In the genomic region with DNA sequence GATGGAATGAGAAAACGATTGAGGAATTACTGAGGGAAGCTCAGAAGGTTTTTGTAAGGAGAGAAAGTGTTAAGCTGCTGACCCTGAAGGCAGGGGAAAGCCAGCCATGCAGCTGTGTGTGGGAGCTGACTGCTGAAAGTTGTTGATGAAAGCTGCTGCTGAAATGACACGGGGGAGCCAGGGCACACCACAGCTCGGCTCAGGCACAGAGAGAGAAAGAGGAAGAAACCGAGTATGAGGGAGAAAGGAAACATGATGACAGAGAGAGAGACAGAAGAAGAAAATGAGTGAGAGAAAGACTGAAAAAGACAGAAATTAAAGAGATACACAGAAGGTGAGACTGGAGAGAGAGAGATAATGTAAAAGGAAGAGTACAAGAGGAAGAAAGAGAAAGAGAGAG, we compare ENCODE assay signal across 12 cellular contexts.
DNase-seq lines count a peak whose midpoint lies in the region; ATAC-seq and TF ChIP-seq lines count a peak whose summit lies in the region.
"Had no signal": no experiment of that assay in that cellular context is flagged by ENCODE, and none has a peak within 500 bp of the region (broad histone marks: within the 10 kb centered on the region; RNA-seq: fewer than 3 reads in every experiment).

No MANE protein-coding gene starts in this region.

- no peaks in the 10 kb centered on the region for H3K27me3 Mint-ChIP-seq in chondrocyte (ENCODE audit: low read depth)

- ATAC-seq in GM19395 (IDR thresholded peaks at IDR 0.05; ENCODE audit: unreplicated experiment) (peak; percentile 52), HG02973 (IDR thresholded peaks at IDR 0.05; ENCODE audit: unreplicated experiment) (peak; percentile 46)

- no TSS peak for BruUV-seq in OCI-LY7 (replicated peaks; lab: Mats Ljungman, UMichigan)

- CTCF ChIA-PET in OCI-LY7 (lab: Charles Lee; ENCODE audit: unreplicated experiment), result no interaction called here

- H3K9me3 ChIP-seq in ovary, result no peaks in the 10 kb centered on the region
- no peaks in the 10 kb centered on the region for H3K9me3 ChIP-seq in ascending aorta
- H3K9me3 ChIP-seq in OCI-LY7 (ENCODE audit: low read length), result no peaks in the 10 kb centered on the region
- H3K9me3 ChIP-seq: upper lobe of left lung had no signal

- H3K4me3 ChIP-seq in ovary (no peak overlapping the region), ascending aorta (no peak overlapping the region), OCI-LY7 (ENCODE audit: low read depth, low read length, poor library complexity, severe bottlenecking) (no peak overlapping the region)
- H3K4me3 ChIP-seq: upper lobe of left lung had no signal

- H3K4me2 ChIP-seq in OCI-LY7 (ENCODE audit: low read length), result no peak overlapping the region

- 0 to 1% (median 1%) methylated on average over 4 of the region's 4 CpGs for WGBS in ovary, 3 donors

- DNase-seq in chondrocyte (ENCODE audit: low spot score) (no peak), ovary (peak; percentile 29 to 71 (median 56)), GM13977 (ENCODE audit: low spot score) (no peak), NCI-H748 (lab: John Stamatoyannopoulos, UW; ENCODE audit: unreplicated experiment) (no peak), ascending aorta (ENCODE audit: low spot score in 2 of 2) (no peak), OCI-LY7 (ENCODE audit: low spot score) (no peak)
- DNase-seq: retina, upper lobe of left lung had no signal

- peak overlapping the region in 1 of 2 donors; percentile 49 for H3K27ac ChIP-seq in ovary
- no peak overlapping the region for H3K27ac ChIP-seq in ascending aorta
- no peak overlapping the region for H3K27ac ChIP-seq in OCI-LY7 (ENCODE audit: low read depth, low read length, poor library complexity, severe bottlenecking)

- TF ChIP-seq EP300 in ovary (IDR thresholded peaks at IDR 0.05), result no peak

- H3K27me3 ChIP-seq in ovary, result no peaks in the 10 kb centered on the region
- H3K27me3 ChIP-seq in ascending aorta, result no peaks in the 10 kb centered on the region
- H3K27me3 ChIP-seq: upper lobe of left lung had no signal

- H3K36me3 Mint-ChIP-seq in chondrocyte (ENCODE audit: low read depth), result no peaks in the 10 kb centered on the region
- H3K36me3 Mint-ChIP-seq: CD14-positive monocyte had no signal

- H4K20me1 ChIP-seq in OCI-LY7 (ENCODE audit: insufficient read depth, low read length), result no peaks in the 10 kb centered on the region

- H3K27ac Mint-ChIP-seq in chondrocyte (ENCODE audit: unreplicated experiment), result peak overlapping the region; percentile 10
- H3K27ac Mint-ChIP-seq: T-helper 2 cell treated with Interferon-gamma antibody and Interleukin-4, amounts not matched to agents 5 μg/mL and 100 μg/mL, for 36 hours had no signal

- peaks cover 13% of the 10 kb centered on the region for H3K4me1 Mint-ChIP-seq in chondrocyte (ENCODE audit: low read depth)
- H3K4me1 Mint-ChIP-seq: CD14-positive monocyte had no signal

- H3K4me3 Mint-ChIP-seq in chondrocyte (ENCODE audit: unreplicated experiment), result no peak overlapping the region
- H3K4me3 Mint-ChIP-seq: CD14-positive monocyte; T-helper 2 cell treated with Interferon-gamma antibody and Interleukin-4, amounts not matched to agents 5 μg/mL and 100 μg/mL, for 36 hours had no signal

- POLR2A ChIA-PET in OCI-LY7 (lab: Charles Lee), result interaction anchor here (0.6 to 1.0 kb wide), 2 partner anchors 9 to 513 kb away, joined by 3 read pairs; no protein-coding TSS in a partner anchor

- TF ChIP-seq CTCF in chondrocyte (IDR thresholded peaks at IDR 0.05) (no peak), ovary (IDR thresholded peaks at IDR 0.05) (no peak), GM13977 (IDR thresholded peaks at IDR 0.05; ENCODE audit: extremely low read depth, insufficient read depth, missing control alignments) (no peak), ascending aorta (IDR thresholded peaks at IDR 0.05) (no peak), OCI-LY7 (conservative IDR thresholded peaks at IDR 0.05; ENCODE audit: low read length) (no peak)

- no peaks in the 10 kb centered on the region for H3K9me3 Mint-ChIP-seq in chondrocyte (ENCODE audit: low read depth)
- H3K9me3 Mint-ChIP-seq: T-helper 2 cell treated with Interferon-gamma antibody and Interleukin-4, amounts not matched to agents 5 μg/mL and 100 μg/mL, for 36 hours had no signal

- TF ChIP-seq POLR2A in ovary (IDR thresholded peaks at IDR 0.05), result no peak

- no peak overlapping the region for H2AFZ ChIP-seq in OCI-LY7 (ENCODE audit: low read length)

- in situ Hi-C loops in GM13977 (cut with MboI; ENCODE audit: low pct_unique_long_range_greater_than_20kb, low sequenced_read_pairs, unreplicated experiment), result no loop called here

- H3K79me2 ChIP-seq in OCI-LY7 (ENCODE audit: insufficient read depth, low read depth, low read length), result no peaks in the 10 kb centered on the region

- H3K36me3 ChIP-seq in ovary (no peaks in the 10 kb centered on the region), ascending aorta (no peaks in the 10 kb centered on the region), OCI-LY7 (ENCODE audit: insufficient read depth, low read length) (no peaks in the 10 kb centered on the region)
- H3K36me3 ChIP-seq: upper lobe of left lung had no signal

- no peaks in the 10 kb centered on the region for H3K9me2 ChIP-seq in OCI-LY7 (ENCODE audit: insufficient read depth, low read length)

- intact Hi-C loops in ovary (cut with DNase I) (no loop called here), ascending aorta (cut with DNase I) (no loop called here), OCI-LY7 (cut with micrococcal nuclease; ENCODE audit: unreplicated experiment) (no loop called here)

- H3K4me1 ChIP-seq in ovary (ENCODE audit: insufficient read depth) (peaks cover 10% of the 10 kb centered on the region), ascending aorta (no peaks in the 10 kb centered on the region), OCI-LY7 (ENCODE audit: insufficient read depth, low read length, poor library complexity, severe bottlenecking) (no peaks in the 10 kb centered on the region)

Comparison
In these comparisons a context has a peak if more than half of its experiments do, and no peak if none do; other contexts are left out.
1. DNase-seq: peak in ovary (5 of 5); none in chondrocyte (single experiment), GM13977 (single experiment), NCI-H748 (single experiment), ascending aorta (0 of 2) and OCI-LY7 (single experiment).